In the genomic region with DNA sequence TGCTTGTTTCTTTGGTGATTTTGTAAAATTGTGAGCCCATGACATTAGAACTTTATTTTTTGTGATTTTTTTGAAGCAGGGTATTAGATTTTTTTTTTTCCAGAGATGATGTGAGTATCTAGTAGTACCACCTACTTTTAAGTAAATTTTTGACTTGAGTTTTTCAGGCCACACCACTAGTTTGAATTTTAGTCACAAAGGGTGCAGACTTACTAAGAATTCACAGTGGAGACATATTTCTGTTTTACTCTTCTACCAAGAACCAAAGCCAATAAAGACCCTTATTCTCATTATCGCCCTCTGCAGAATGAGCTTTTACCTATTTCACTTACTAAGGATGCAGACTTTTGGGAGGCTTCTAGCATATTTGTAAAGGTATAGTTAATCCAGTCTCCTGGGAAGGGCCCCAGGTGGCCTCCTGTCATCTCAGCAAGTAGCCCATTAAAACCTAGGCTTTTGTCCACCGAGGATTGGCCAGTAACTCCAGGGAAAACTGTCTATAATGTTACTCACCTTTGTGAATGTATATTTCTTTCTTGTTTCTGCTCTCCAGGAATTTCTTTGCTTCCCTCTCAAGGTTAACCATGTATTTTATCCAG, we compare ENCODE assay signal across 20 cellular contexts.
"Had no signal": no experiment of that assay in that cellular context is flagged by ENCODE, and none has a peak within 500 bp of the region (broad histone marks: within the 10 kb centered on the region; RNA-seq: fewer than 3 reads in every experiment).

No MANE protein-coding gene starts in this region.

- H3K27ac Mint-ChIP-seq: activated CD4-positive, alpha-beta memory T cell treated with anti-CD3 and anti-CD28 coated beads for 36 hours; activated naive CD4-positive, alpha-beta T cell treated with anti-CD3 and anti-CD28 coated beads, Interleukin-2, amount 50 U/mL, for 72 hours; dendritic cell treated with granulocyte-macrophage colony-stimulating factor and Interleukin-4, amounts not matched to agents 40 ng/mL and 50 ng/mL, for 4 days had no signal

- H3K4me3 Mint-ChIP-seq: activated CD4-positive, alpha-beta memory T cell treated with anti-CD3 and anti-CD28 coated beads for 36 hours; dendritic cell treated with granulocyte-macrophage colony-stimulating factor and Interleukin-4, amounts not matched to agents 40 ng/mL and 50 ng/mL, for 4 days had no signal

- ATAC-seq: left cardiac atrium, sciatic nerve had no signal

- H3K27me3 ChIP-seq: adrenal gland, hepatocyte, thyroid gland had no signal

- H3K4me3 ChIP-seq: adrenal gland, hepatocyte, smooth muscle cell, thyroid gland had no signal

- H3K27me3 Mint-ChIP-seq: activated CD4-positive, alpha-beta memory T cell treated with anti-CD3 and anti-CD28 coated beads for 36 hours; dendritic cell treated with granulocyte-macrophage colony-stimulating factor and Interleukin-4, amounts not matched to agents 40 ng/mL and 50 ng/mL, for 4 days; naive thymus-derived CD8-positive, alpha-beta T cell; stimulated activated naive B cell treated with anti-CD40 and anti-IgM and Interleukin-4, amounts not matched to agents 10 μg/mL and 1 μg/mL and 100 μg/mL, for 72 hours had no signal

- H3K36me3 ChIP-seq: adrenal gland, thyroid gland, WERI-Rb-1 had no signal

- H3K9me3 ChIP-seq: thyroid gland had no signal

- DNase-seq: activated CD4-positive, alpha-beta memory T cell treated with anti-CD3 and anti-CD28 coated beads for 36 hours; activated CD8-positive, alpha-beta memory T cell treated with anti-CD3 and anti-CD28 coated beads, Interleukin-2, amount 50 U/mL, for 4 hours; activated gamma-delta T cell; activated T-cell treated with anti-CD3 and anti-CD28 coated beads, Interleukin-2, amount 50 U/mL, for 48 hours; adrenal gland; effector memory CD4-positive, alpha-beta T cell; left cardiac atrium; mesendoderm; nucleus accumbens; stimulated activated CD4-positive, alpha-beta T cell treated with anti-CD3 and anti-CD28 coated beads, Interleukin-4, amount 100 ng/mL, for 24 hours; stimulated activated naive B cell treated with anti-CD40 and anti-IgM and Interleukin-4, amounts not matched to agents 10 μg/mL and 1 μg/mL and 100 μg/mL, for 72 hours; SW 1271; thyroid gland; WERI-Rb-1 had no signal

- H3K9me3 Mint-ChIP-seq: dendritic cell treated with granulocyte-macrophage colony-stimulating factor and Interleukin-4, amounts not matched to agents 40 ng/mL and 50 ng/mL, for 4 days had no signal
